Comparison of ENCODE assay signal across 8 cellular contexts in genomic region chr11:288328-289144, GRCh38. TPM values are rescaled to one million over a fixed set of nuclear protein-coding genes. Genes with fewer than 3 reads are reported as not detected.
DNase-seq lines count a peak whose midpoint lies in the region; ATAC-seq and TF ChIP-seq lines count a peak whose summit lies in the region.

Gene PGGHG (plus strand): TSS chr11:289126. CDS start chr11:289817, 691 bp downstream.

- no peaks in the 10 kb centered on the region for H3K9me3 Mint-ChIP-seq in activated T-helper 2 cell treated with anti-CD3 and anti-CD28 coated beads, Interferon-gamma antibody, Interleukin-2, Interleukin-4, amounts not matched to agents 10 μg/mL and 5 μg/mL and 100 μg/mL, durations not matched to agents 14 hours and 24 hours and 36 hours

- TF ChIP-seq EP300 in gastroesophageal sphincter (IDR thresholded peaks at IDR 0.05): no peak

- peak within 1 kb of the TSS; percentile 76 for H3K9ac ChIP-seq in OCI-LY3 (ENCODE audit: low read length)

- H3K36me3 Mint-ChIP-seq in activated T-helper 2 cell treated with anti-CD3 and anti-CD28 coated beads, Interferon-gamma antibody, Interleukin-2, Interleukin-4, amounts not matched to agents 10 μg/mL and 5 μg/mL and 100 μg/mL, durations not matched to agents 14 hours and 24 hours and 36 hours (ENCODE audit: low read depth): peaks cover 8% of the 10 kb centered on the region

- DNase-seq in GM06990 (ENCODE audit: extremely low read depth, insufficient read length) (no peak), SIG-M5 treated with dmso at 0.1 percent for 504 hours (lab: John Stamatoyannopoulos, UW; ENCODE audit: unreplicated experiment) (no peak)
- DNase-seq in activated T-helper 2 cell treated with anti-CD3 and anti-CD28 coated beads, Interferon-gamma antibody, Interleukin-2, Interleukin-4, amounts not matched to agents 10 μg/mL and 5 μg/mL and 100 μg/mL, durations not matched to agents 14 hours and 24 hours and 36 hours (ENCODE audit: low spot score): peak; percentile 55

- peak within 1 kb of the TSS; percentile 97 for H3K4me2 ChIP-seq in OCI-LY3 (ENCODE audit: low read length)

- no peak for TF ChIP-seq POLR2A in gastroesophageal sphincter (IDR thresholded peaks at IDR 0.05)

- H3K27ac Mint-ChIP-seq in activated T-helper 2 cell treated with anti-CD3 and anti-CD28 coated beads, Interferon-gamma antibody, Interleukin-2, Interleukin-4, amounts not matched to agents 10 μg/mL and 5 μg/mL and 100 μg/mL, durations not matched to agents 14 hours and 24 hours and 36 hours: peak within 1 kb of the TSS; percentile 93

- intact Hi-C loops in activated T-helper 2 cell treated with anti-CD3 and anti-CD28 coated beads, Interferon-gamma antibody, Interleukin-2, Interleukin-4, amounts not matched to agents 10 μg/mL and 5 μg/mL and 100 μg/mL, durations not matched to agents 14 hours and 24 hours and 36 hours (cut with micrococcal nuclease): no loop called here

- H3K27ac ChIP-seq in OCI-LY3 (ENCODE audit: low read length): no peak within 1 kb of the TSS
- H3K27ac ChIP-seq in gastroesophageal sphincter: peak within 1 kb of the TSS in 3 of 4 donors; percentile 62 to 83 (median 81)
- H3K27ac ChIP-seq in neutrophil: peak within 1 kb of the TSS; percentile 86

- TF ChIP-seq CTCF in GM06990 (IDR thresholded peaks at IDR 0.05; ENCODE audit: insufficient read depth, low read length, poor library complexity, severe bottlenecking) (no peak), OCI-LY3 (IDR thresholded peaks at IDR 0.05; ENCODE audit: low read depth, low read length) (no peak), gastroesophageal sphincter (IDR thresholded peaks at IDR 0.05) (no peak), neutrophil (IDR thresholded peaks at IDR 0.05) (no peak)

- H3K4me3 Mint-ChIP-seq in activated T-helper 2 cell treated with anti-CD3 and anti-CD28 coated beads, Interferon-gamma antibody, Interleukin-2, Interleukin-4, amounts not matched to agents 10 μg/mL and 5 μg/mL and 100 μg/mL, durations not matched to agents 14 hours and 24 hours and 36 hours (ENCODE audit: low read depth): peak within 1 kb of the TSS; percentile 93

- peak within 1 kb of the TSS; percentile 68 for H2AFZ ChIP-seq in OCI-LY3 (ENCODE audit: low read depth, low read length)

- H3K9me3 ChIP-seq in OCI-LY3 (ENCODE audit: insufficient read depth, low read length) (no peaks in the 10 kb centered on the region), gastroesophageal sphincter (no peaks in the 10 kb centered on the region), neutrophil (no peaks in the 10 kb centered on the region)

- H3K4me1 ChIP-seq in OCI-LY3 (ENCODE audit: low read length): peaks cover 12% of the 10 kb centered on the region
- peaks cover 0 to 27% (median 10%) of the 10 kb centered on the region in 3 donors for H3K4me1 ChIP-seq in gastroesophageal sphincter
- peaks cover 27 to 39% of the 10 kb centered on the region in 2 experiments for H3K4me1 ChIP-seq in neutrophil (ENCODE audit: control insufficient read depth in 1 of 2, insufficient read depth in 1 of 2, low read depth in 1 of 2, low read length in 1 of 2)

- H3K4me1 Mint-ChIP-seq in activated T-helper 2 cell treated with anti-CD3 and anti-CD28 coated beads, Interferon-gamma antibody, Interleukin-2, Interleukin-4, amounts not matched to agents 10 μg/mL and 5 μg/mL and 100 μg/mL, durations not matched to agents 14 hours and 24 hours and 36 hours (ENCODE audit: low read depth): peaks cover 21% of the 10 kb centered on the region

- H3K36me3 ChIP-seq in GM06990 (ENCODE audit: control insufficient read depth, insufficient read depth, low read length) (peaks cover 1% of the 10 kb centered on the region), OCI-LY3 (replicated peaks; ENCODE audit: low read depth, low read length) (peaks cover 6% of the 10 kb centered on the region), gastroesophageal sphincter (peaks cover 0 to 17% of the 10 kb centered on the region in 2 donors), neutrophil (peaks cover 46% of the 10 kb centered on the region)

- H3K27me3 ChIP-seq in GM06990 (replicated peaks; ENCODE audit: control insufficient read depth, insufficient read depth, low read length) (no peaks in the 10 kb centered on the region), OCI-LY3 (ENCODE audit: low read depth, low read length) (peaks cover 9% of the 10 kb centered on the region; the same call in 1 of the 2 replicates), gastroesophageal sphincter (peaks cover 41% of the 10 kb centered on the region), neutrophil (peaks cover 69% of the 10 kb centered on the region)

- H3K4me3 ChIP-seq in GM06990 (replicated peaks; ENCODE audit: low read depth, low read length) (peak within 1 kb of the TSS; percentile 62), OCI-LY3 (ENCODE audit: low read length) (peak within 1 kb of the TSS; percentile 85), gastroesophageal sphincter (peak within 1 kb of the TSS; percentile 56 to 74), neutrophil (ENCODE audit: low read depth in 1 of 2, low read length in 1 of 2) (peak within 1 kb of the TSS; percentile 87 to 98)

- peaks cover 19% of the 10 kb centered on the region for H3K27me3 Mint-ChIP-seq in activated T-helper 2 cell treated with anti-CD3 and anti-CD28 coated beads, Interferon-gamma antibody, Interleukin-2, Interleukin-4, amounts not matched to agents 10 μg/mL and 5 μg/mL and 100 μg/mL, durations not matched to agents 14 hours and 24 hours and 36 hours (ENCODE audit: low read depth)

- peak; percentile 36 for ATAC-seq in HG02610 (IDR thresholded peaks at IDR 0.05; ENCODE audit: unreplicated experiment)
- ATAC-seq in gastroesophageal sphincter: peak; percentile 90
- ATAC-seq in GM18502 (IDR thresholded peaks at IDR 0.05; ENCODE audit: poor library complexity, unreplicated experiment): no peak

- H3K79me2 ChIP-seq in OCI-LY3 (ENCODE audit: low read length): no peaks in the 10 kb centered on the region; the same call in 1 of the 2 replicates

- no peaks in the 10 kb centered on the region for H4K20me1 ChIP-seq in OCI-LY3 (ENCODE audit: insufficient read depth, low read length)

- 0 to 3% methylated on average over 7 to 15 of the region's 94 CpGs for WGBS in gastroesophageal sphincter (ENCODE audit: low coverage in 1 of 2), 2 donors

RNA-seq across cellular contexts. Expression of gene PGGHG, which starts in this region (rescaled TPM):
- total RNA-seq in activated T-helper 2 cell treated with anti-CD3 and anti-CD28 coated beads, Interferon-gamma antibody, Interleukin-2, Interleukin-4, amounts not matched to agents 10 μg/mL and 5 μg/mL and 100 μg/mL, durations not matched to agents 14 hours and 24 hours and 36 hours: 62.0 and 62.8 TPM in 2 replicates
- total RNA-seq in gastroesophageal sphincter: 10 to 100 TPM in 2 of 4 donors, 1 to 10 TPM in 2; 8.5 to 35.3 (median 15.5) TPM
